In the genomic region with DNA sequence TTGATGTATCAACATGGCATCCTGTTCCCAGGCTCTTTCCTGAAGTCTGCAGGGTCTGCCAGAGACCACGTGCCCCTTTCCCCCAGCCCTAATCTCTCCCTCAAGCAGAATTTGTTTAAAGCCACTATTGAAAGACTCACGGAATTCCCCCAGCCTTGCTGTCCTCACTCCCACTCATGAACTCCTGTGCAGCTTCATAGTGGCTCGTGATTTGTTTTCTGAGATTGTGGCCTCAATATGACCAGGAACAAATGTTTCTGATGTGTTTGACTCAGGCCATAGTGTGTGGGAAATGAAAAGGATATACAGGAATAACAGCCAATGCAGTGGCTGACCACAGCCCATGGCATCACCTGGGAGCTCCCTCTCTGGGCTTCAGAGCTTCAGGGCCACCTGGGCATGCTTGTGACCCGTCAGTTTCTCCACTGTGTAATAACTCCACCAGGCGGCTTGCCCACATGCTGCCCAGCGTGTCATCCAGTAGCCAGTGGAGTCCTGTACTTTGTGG, we compare ENCODE assay signal across 16 cellular contexts. TPM values are rescaled to one million over a fixed set of nuclear protein-coding genes. Genes with fewer than 3 reads are reported as not detected.
A peak's percentile ranks its signal among the peaks of the same experiment; 100 is the strongest.
DNase-seq lines count a peak whose midpoint lies in the region; ATAC-seq, FAIRE-seq and TF ChIP-seq lines count a peak whose summit lies in the region.
"Had no signal": no experiment of that assay in that cellular context is flagged by ENCODE, and none has a peak within 500 bp of the region (broad histone marks: within the 10 kb centered on the region; RNA-seq: fewer than 3 reads in every experiment).

No MANE protein-coding gene starts in this region.

- TF ChIP-seq CTCF in GM10248 (IDR thresholded peaks at IDR 0.05; ENCODE audit: control extremely low read depth, extremely low read depth, low read depth, missing control alignments) (no peak), astrocyte (IDR thresholded peaks at IDR 0.05; ENCODE audit: insufficient read depth, low read depth, low read length) (no peak), spleen (IDR thresholded peaks at IDR 0.05 in 8 of 11, conservative IDR thresholded peaks at IDR 0.05 in 3 of 11) (no peak)

- H3K9me3 ChIP-seq in astrocyte (ENCODE audit: insufficient read depth, low read depth, low read length) = no peaks in the 10 kb centered on the region
- H3K9me3 ChIP-seq in spleen = no peaks in the 10 kb centered on the region
- H3K9me3 ChIP-seq: body of pancreas had no signal

- H3K27me3 Mint-ChIP-seq in astrocyte (ENCODE audit: low read depth, unreplicated experiment) = no peaks in the 10 kb centered on the region

- H3K9ac ChIP-seq in astrocyte (ENCODE audit: low read length) = no peak overlapping the region

- H3K4me2 ChIP-seq in astrocyte (ENCODE audit: low read length) = no peak overlapping the region

- H3K4me3 ChIP-seq in astrocyte (ENCODE audit: insufficient read depth, low read depth, low read length) = no peak overlapping the region
- no peak overlapping the region for H3K4me3 ChIP-seq in spleen
- H3K4me3 ChIP-seq: body of pancreas had no signal

- peaks cover 24% of the 10 kb centered on the region for H3K4me1 Mint-ChIP-seq in astrocyte (ENCODE audit: low read depth, unreplicated experiment)

- no peak overlapping the region for H3K4me3 Mint-ChIP-seq in astrocyte (ENCODE audit: unreplicated experiment)
- H3K4me3 Mint-ChIP-seq: activated CD8-positive, alpha-beta memory T cell treated with anti-CD3 and anti-CD28 coated beads, Interleukin-2, amount 10 ng/mL, durations not matched to agents 7 days and 5 days; natural killer cell had no signal

- CTCF ChIA-PET in GM10248 (lab: Yijun Ruan, JAX) = interaction anchor here (1.0 to 4.0 kb wide), 7 partner anchors 9 to 206 kb away, joined by 3 to 17 read pairs (median 4); no protein-coding TSS in a partner anchor

- intact Hi-C loops in spleen (cut with DNase I; ENCODE audit: low total_unique reads) = no loop called here

- WGBS in spleen, 5 donors = 40 to 65% (median 54%) methylated on average over 3 to 6 of the region's 6 CpGs

- no peaks in the 10 kb centered on the region for H3K36me3 ChIP-seq in astrocyte (ENCODE audit: insufficient read depth, low read length)
- no peaks in the 10 kb centered on the region for H3K36me3 ChIP-seq in spleen

- H2AFZ ChIP-seq in astrocyte (ENCODE audit: low read depth, low read length) = no peak overlapping the region

- no peak for TF ChIP-seq POLR2A in spleen (IDR thresholded peaks at IDR 0.05)

- H3K79me2 ChIP-seq in astrocyte (ENCODE audit: insufficient read depth, low read length) = no peaks in the 10 kb centered on the region

- H3K27ac ChIP-seq in astrocyte (ENCODE audit: low read depth, low read length) (peak overlapping the region; percentile 35), spleen (no peak overlapping the region)
- H3K27ac ChIP-seq: body of pancreas, C4-2B had no signal

- no peaks in the 10 kb centered on the region for H4K20me1 ChIP-seq in astrocyte (ENCODE audit: insufficient read depth, low read length)

- no peak for FAIRE-seq in astrocyte (lab: Jason Lieb, UNC)
- FAIRE-seq: G401.6 had no signal

- H3K4me1 ChIP-seq in astrocyte (ENCODE audit: insufficient read depth, low read length) = peaks cover 11% of the 10 kb centered on the region
- peaks cover 0 to 11% (median 1%) of the 10 kb centered on the region in 6 donors for H3K4me1 ChIP-seq in spleen

- H3K9me3 Mint-ChIP-seq in astrocyte (ENCODE audit: unreplicated experiment) = no peaks in the 10 kb centered on the region
- H3K9me3 Mint-ChIP-seq: natural killer cell had no signal

- ATAC-seq in GM19035 (IDR thresholded peaks at IDR 0.05; ENCODE audit: unreplicated experiment) (peak; percentile 41), HG02938 (IDR thresholded peaks at IDR 0.05; ENCODE audit: unreplicated experiment) (peak; percentile 41)
- ATAC-seq: activated CD8-positive, alpha-beta memory T cell treated with anti-CD3 and anti-CD28 coated beads, Interleukin-2, amount 10 ng/mL, durations not matched to agents 7 days and 5 days; body of pancreas; esophagus mucosa; natural killer cell had no signal

- H3K36me3 Mint-ChIP-seq in astrocyte (ENCODE audit: low read depth, unreplicated experiment) = no peaks in the 10 kb centered on the region
- H3K36me3 Mint-ChIP-seq: natural killer cell had no signal

- DNase-seq in GM10248 (ENCODE audit: extremely low spot score) (peak; percentile 56), astrocyte (ENCODE audit: low read depth) (no peak), NCI-H2107 treated with DMSO at 0.1 percent for 48 hours (lab: John Stamatoyannopoulos, UW; ENCODE audit: unreplicated experiment) (no peak), GM19238 (ENCODE audit: insufficient read length, low spot score) (no peak), hepatic stellate cell (ENCODE audit: low spot score) (no peak), spleen (no peak)
- DNase-seq: activated CD8-positive, alpha-beta memory T cell treated with anti-CD3 and anti-CD28 coated beads, Interleukin-2, amount 10 ng/mL, durations not matched to agents 7 days and 5 days; body of pancreas; natural killer cell; NCI-H1105 had no signal

- H3K27me3 ChIP-seq in astrocyte (ENCODE audit: insufficient read depth, low read length) (no peaks in the 10 kb centered on the region), spleen (replicated peaks in 1 of 7) (no peaks in the 10 kb centered on the region)
- H3K27me3 ChIP-seq: body of pancreas had no signal

- H3K27ac Mint-ChIP-seq in astrocyte (ENCODE audit: unreplicated experiment) = peak overlapping the region; percentile 75
- H3K27ac Mint-ChIP-seq: activated CD8-positive, alpha-beta memory T cell treated with anti-CD3 and anti-CD28 coated beads, Interleukin-2, amount 10 ng/mL, durations not matched to agents 7 days and 5 days had no signal

- POLR2A ChIA-PET in GM10248 (lab: Yijun Ruan, JAX) = interaction anchor here (0.7 kb wide), 1 partner anchor 207 kb away, joined by 5 read pairs; no protein-coding TSS in a partner anchor

RNA-seq across cellular contexts. Expression of a gene that starts 8.1 kb away (rescaled TPM):
- total RNA-seq in astrocyte = not detected in 2 replicates
- under 1 TPM in 1 of 7 donors, not detected in 6; 0.38 TPM for total RNA-seq in spleen
- not detected for polyA plus RNA-seq in spleen
- total RNA-seq: activated CD8-positive, alpha-beta memory T cell treated with anti-CD3 and anti-CD28 coated beads, Interleukin-2, amount 10 ng/mL, durations not matched to agents 7 days and 5 days; body of pancreas; esophagus mucosa; natural killer cell; T-helper 1 cell treated with Interleukin-12 subunit alpha and Interleukin-12 subunit beta and Interleukin-4 antibody, amounts not matched to agents 30 ng/mL and 1 ng/mL, for 36 hours had no signal
